8 cellular contexts compared by ENCODE assay signal in the genomic region with DNA sequence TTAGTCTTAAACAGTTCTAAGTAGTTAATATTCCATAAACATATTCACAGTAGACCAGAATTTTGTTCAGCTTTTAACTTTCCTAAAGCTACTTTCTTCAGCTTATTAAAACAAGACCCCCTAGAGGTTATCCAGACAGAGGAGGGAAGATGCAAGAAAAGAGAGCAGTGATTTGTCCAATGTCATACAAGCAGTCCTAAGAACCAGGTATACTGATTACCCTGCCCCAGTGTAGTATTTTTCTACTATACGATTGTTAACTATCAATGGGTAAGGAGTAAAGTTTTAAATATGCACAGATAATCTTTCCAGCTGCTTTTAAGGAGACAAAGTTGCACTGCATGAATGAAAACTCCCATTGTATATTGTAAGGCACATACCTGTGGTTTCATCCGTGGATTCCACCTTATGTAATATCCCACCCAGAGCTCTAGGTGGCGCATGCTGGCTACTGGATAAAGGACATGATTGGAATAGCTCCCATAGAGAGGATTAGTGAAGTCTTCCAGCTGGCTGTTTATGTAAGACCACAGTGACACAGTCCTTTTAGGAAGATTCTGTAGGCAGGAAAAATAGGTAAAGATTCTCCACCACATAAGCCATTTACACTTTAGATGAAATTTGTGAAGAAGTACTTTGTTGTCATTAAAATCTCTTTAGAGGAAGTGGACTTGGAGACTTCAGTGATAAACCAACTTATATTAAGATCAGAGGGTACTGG. TPM values are rescaled to one million over a fixed set of nuclear protein-coding genes. Genes with fewer than 3 reads are reported as not detected.
DNase-seq lines count a peak whose midpoint lies in the region; ATAC-seq and TF ChIP-seq lines count a peak whose summit lies in the region.

No MANE protein-coding gene starts in this region.

- CTCF ChIA-PET in WTC11 (lab: Charles Lee), result interaction anchor here (0.6 to 2.1 kb wide), 35 partner anchors 8 to 684 kb away, joined by 3 to 21 read pairs (median 4); a partner anchor contains a TSS

- no peaks in the 10 kb centered on the region for H3K27me3 Mint-ChIP-seq in WTC11 (ENCODE audit: low read depth)

- no peak overlapping the region for H3K27ac ChIP-seq in caudate nucleus (ENCODE audit: low read depth, low read length)

- H3K27ac Mint-ChIP-seq in WTC11, result no peak overlapping the region

- peak; percentile 81 for DNase-seq in AG09319 (ENCODE audit: extremely low read depth, low read depth)
- peak; percentile 65 for DNase-seq in NCI-H2171 (lab: John Stamatoyannopoulos, UW)
- peak; percentile 65 for DNase-seq in WTC11 (ENCODE audit: low spot score)
- peak in 33 of 61 donors; percentile 1 to 89 (median 12) for DNase-seq in caudate nucleus (lab: John Stamatoyannopoulos, UW)
- DNase-seq in kidney glomerular epithelial cell (lab: John Stamatoyannopoulos, UW), result peak; percentile 67
- DNase-seq in stimulated activated CD4-positive, alpha-beta T cell treated with anti-CD3 and anti-CD28 coated beads, Interleukin-2, amount 100 ng/mL, for 4 hours (ENCODE audit: low read depth), result peak; percentile 49

- peak; percentile 81 for ATAC-seq in GM18861 (IDR thresholded peaks at IDR 0.05; ENCODE audit: unreplicated experiment)
- peak; percentile 90 for ATAC-seq in HG03103 (IDR thresholded peaks at IDR 0.05; ENCODE audit: low read depth, unreplicated experiment)
- ATAC-seq in WTC11, result peak; percentile 99

- H3K36me3 Mint-ChIP-seq in WTC11, result peaks cover 42% of the 10 kb centered on the region

- H3K4me1 Mint-ChIP-seq in WTC11, result no peaks in the 10 kb centered on the region

- POLR2A ChIA-PET in WTC11 (lab: Charles Lee), result no interaction called here

- H3K4me3 Mint-ChIP-seq in WTC11, result no peak overlapping the region

- TF ChIP-seq CTCF in AG09319 (IDR thresholded peaks at IDR 0.05; ENCODE audit: low read depth, low read length) (peak; percentile 86), WTC11 (IDR thresholded peaks at IDR 0.05) (peak; percentile 78)

- no peaks in the 10 kb centered on the region for H3K9me3 Mint-ChIP-seq in WTC11

TF ChIP-seq in WTC11, 78 proteins besides CTCF, POLR2A, EP300 and RAD21 (continues in another document):
- no peak for TF ChIP-seq ZNF423 (CRISPR knock-in tag; IDR thresholded peaks at IDR 0.05)
- TF ChIP-seq ZNF396 (CRISPR knock-in tag; IDR thresholded peaks at IDR 0.05; ENCODE audit: borderline replicate concordance), result no peak
- TF ChIP-seq, protein P1, sequence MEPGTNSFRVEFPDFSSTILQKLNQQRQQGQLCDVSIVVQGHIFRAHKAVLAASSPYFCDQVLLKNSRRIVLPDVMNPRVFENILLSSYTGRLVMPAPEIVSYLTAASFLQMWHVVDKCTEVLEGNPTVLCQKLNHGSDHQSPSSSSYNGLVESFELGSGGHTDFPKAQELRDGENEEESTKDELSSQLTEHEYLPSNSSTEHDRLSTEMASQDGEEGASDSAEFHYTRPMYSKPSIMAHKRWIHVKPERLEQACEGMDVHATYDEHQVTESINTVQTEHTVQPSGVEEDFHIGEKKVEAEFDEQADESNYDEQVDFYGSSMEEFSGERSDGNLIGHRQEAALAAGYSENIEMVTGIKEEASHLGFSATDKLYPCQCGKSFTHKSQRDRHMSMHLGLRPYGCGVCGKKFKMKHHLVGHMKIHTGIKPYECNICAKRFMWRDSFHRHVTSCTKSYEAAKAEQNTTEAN (CRISPR knock-in tag; IDR thresholded peaks at IDR 0.05), result no peak
- TF ChIP-seq, protein P2, sequence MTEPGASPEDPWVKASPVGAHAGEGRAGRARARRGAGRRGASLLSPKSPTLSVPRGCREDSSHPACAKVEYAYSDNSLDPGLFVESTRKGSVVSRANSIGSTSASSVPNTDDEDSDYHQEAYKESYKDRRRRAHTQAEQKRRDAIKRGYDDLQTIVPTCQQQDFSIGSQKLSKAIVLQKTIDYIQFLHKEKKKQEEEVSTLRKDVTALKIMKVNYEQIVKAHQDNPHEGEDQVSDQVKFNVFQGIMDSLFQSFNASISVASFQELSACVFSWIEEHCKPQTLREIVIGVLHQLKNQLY (CRISPR knock-in tag; IDR thresholded peaks at IDR 0.05), result no peak
- no peak for TF ChIP-seq TEAD1 (CRISPR knock-in tag; IDR thresholded peaks at IDR 0.05)
- TF ChIP-seq, protein P3, sequence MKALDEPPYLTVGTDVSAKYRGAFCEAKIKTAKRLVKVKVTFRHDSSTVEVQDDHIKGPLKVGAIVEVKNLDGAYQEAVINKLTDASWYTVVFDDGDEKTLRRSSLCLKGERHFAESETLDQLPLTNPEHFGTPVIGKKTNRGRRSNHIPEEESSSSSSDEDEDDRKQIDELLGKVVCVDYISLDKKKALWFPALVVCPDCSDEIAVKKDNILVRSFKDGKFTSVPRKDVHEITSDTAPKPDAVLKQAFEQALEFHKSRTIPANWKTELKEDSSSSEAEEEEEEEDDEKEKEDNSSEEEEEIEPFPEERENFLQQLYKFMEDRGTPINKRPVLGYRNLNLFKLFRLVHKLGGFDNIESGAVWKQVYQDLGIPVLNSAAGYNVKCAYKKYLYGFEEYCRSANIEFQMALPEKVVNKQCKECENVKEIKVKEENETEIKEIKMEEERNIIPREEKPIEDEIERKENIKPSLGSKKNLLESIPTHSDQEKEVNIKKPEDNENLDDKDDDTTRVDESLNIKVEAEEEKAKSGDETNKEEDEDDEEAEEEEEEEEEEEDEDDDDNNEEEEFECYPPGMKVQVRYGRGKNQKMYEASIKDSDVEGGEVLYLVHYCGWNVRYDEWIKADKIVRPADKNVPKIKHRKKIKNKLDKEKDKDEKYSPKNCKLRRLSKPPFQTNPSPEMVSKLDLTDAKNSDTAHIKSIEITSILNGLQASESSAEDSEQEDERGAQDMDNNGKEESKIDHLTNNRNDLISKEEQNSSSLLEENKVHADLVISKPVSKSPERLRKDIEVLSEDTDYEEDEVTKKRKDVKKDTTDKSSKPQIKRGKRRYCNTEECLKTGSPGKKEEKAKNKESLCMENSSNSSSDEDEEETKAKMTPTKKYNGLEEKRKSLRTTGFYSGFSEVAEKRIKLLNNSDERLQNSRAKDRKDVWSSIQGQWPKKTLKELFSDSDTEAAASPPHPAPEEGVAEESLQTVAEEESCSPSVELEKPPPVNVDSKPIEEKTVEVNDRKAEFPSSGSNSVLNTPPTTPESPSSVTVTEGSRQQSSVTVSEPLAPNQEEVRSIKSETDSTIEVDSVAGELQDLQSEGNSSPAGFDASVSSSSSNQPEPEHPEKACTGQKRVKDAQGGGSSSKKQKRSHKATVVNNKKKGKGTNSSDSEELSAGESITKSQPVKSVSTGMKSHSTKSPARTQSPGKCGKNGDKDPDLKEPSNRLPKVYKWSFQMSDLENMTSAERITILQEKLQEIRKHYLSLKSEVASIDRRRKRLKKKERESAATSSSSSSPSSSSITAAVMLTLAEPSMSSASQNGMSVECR (CRISPR knock-in tag; IDR thresholded peaks at IDR 0.05; ENCODE audit: borderline replicate concordance), result no peak
- no peak for TF ChIP-seq ZNF416 (CRISPR knock-in tag; IDR thresholded peaks at IDR 0.05)
- TF ChIP-seq, protein P4, sequence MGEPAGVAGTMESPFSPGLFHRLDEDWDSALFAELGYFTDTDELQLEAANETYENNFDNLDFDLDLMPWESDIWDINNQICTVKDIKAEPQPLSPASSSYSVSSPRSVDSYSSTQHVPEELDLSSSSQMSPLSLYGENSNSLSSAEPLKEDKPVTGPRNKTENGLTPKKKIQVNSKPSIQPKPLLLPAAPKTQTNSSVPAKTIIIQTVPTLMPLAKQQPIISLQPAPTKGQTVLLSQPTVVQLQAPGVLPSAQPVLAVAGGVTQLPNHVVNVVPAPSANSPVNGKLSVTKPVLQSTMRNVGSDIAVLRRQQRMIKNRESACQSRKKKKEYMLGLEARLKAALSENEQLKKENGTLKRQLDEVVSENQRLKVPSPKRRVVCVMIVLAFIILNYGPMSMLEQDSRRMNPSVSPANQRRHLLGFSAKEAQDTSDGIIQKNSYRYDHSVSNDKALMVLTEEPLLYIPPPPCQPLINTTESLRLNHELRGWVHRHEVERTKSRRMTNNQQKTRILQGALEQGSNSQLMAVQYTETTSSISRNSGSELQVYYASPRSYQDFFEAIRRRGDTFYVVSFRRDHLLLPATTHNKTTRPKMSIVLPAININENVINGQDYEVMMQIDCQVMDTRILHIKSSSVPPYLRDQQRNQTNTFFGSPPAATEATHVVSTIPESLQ (CRISPR knock-in tag; IDR thresholded peaks at IDR 0.05), result no peak
- TF ChIP-seq, protein P5, sequence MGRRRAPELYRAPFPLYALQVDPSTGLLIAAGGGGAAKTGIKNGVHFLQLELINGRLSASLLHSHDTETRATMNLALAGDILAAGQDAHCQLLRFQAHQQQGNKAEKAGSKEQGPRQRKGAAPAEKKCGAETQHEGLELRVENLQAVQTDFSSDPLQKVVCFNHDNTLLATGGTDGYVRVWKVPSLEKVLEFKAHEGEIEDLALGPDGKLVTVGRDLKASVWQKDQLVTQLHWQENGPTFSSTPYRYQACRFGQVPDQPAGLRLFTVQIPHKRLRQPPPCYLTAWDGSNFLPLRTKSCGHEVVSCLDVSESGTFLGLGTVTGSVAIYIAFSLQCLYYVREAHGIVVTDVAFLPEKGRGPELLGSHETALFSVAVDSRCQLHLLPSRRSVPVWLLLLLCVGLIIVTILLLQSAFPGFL (CRISPR knock-in tag; IDR thresholded peaks at IDR 0.05; ENCODE audit: borderline replicate concordance), result no peak
- no peak for TF ChIP-seq NR1H2 (CRISPR knock-in tag; IDR thresholded peaks at IDR 0.05)
- TF ChIP-seq TP53 (CRISPR knock-in tag; IDR thresholded peaks at IDR 0.05), result no peak
- no peak for TF ChIP-seq ZNF138 (CRISPR knock-in tag; conservative IDR thresholded peaks at IDR 0.05)

RNA-seq across cellular contexts. Expression of a gene that starts 45.6 kb away (rescaled TPM):
- total RNA-seq in WTC11 (2021), result 67.6 to 70.7 TPM (median 70.2 TPM) in 3 replicates

RNA-seq across cellular contexts. Expression of a gene that starts 46.3 kb away (rescaled TPM):
- 30.0 to 32.0 TPM (median 30.0 TPM) in 3 replicates for total RNA-seq in WTC11 (2021)

Comparison
In these comparisons a context has a peak if more than half of its experiments do, and no peak if none do; other contexts are left out.
1. DNase-seq: peak in every context shown above with its lines; median percentile 81 in AG09319; 67 in kidney glomerular epithelial cell; 65 in NCI-H2171; 65 in WTC11; 49 in stimulated activated CD4-positive, alpha-beta T cell treated with anti-CD3 and anti-CD28 coated beads, Interleukin-2, amount 100 ng/mL, for 4 hours; 12 in caudate nucleus.